In genomic region chr1:58717979-58718378, GRCh38 we compare ENCODE assay signal across 13 cellular contexts. TPM values are rescaled to one million over a fixed set of nuclear protein-coding genes. Genes with fewer than 3 reads are reported as not detected.
A peak's percentile ranks its signal among the peaks of the same experiment; 100 is the strongest.
DNase-seq lines count a peak whose midpoint lies in the region; ATAC-seq, FAIRE-seq and TF ChIP-seq lines count a peak whose summit lies in the region.
"Had no signal": no experiment of that assay in that cellular context is flagged by ENCODE, and none has a peak within 500 bp of the region (broad histone marks: within the 10 kb centered on the region; RNA-seq: fewer than 3 reads in every experiment).

No MANE protein-coding gene starts in this region.

- no peaks in the 10 kb centered on the region for H3K27me3 ChIP-seq in rectal smooth muscle tissue (ENCODE audit: control insufficient read depth, insufficient read depth, low read length)
- H3K27me3 ChIP-seq in trophoblast cell (ENCODE audit: insufficient read depth, low read length) = no peaks in the 10 kb centered on the region
- no peaks in the 10 kb centered on the region for H3K27me3 ChIP-seq in aorta (ENCODE audit: control insufficient read depth in 1 of 2, insufficient read depth in 2 of 2, low read length in 1 of 2)
- H3K27me3 ChIP-seq: MG63, tibial artery had no signal

- peak overlapping the region; percentile 6 for H3K27ac Mint-ChIP-seq in activated naive CD8-positive, alpha-beta T cell

- no peak overlapping the region for H4K8ac ChIP-seq in trophoblast cell (ENCODE audit: low read depth, low read length)

- no peak overlapping the region for H2AK5ac ChIP-seq in trophoblast cell (ENCODE audit: low read length)

- no peak for TF ChIP-seq POLR2A in GM12891 (IDR thresholded peaks at IDR 0.05; ENCODE audit: low read depth, low read length)

- no peak overlapping the region for H3K23ac ChIP-seq in trophoblast cell (ENCODE audit: low read length)

- no peak overlapping the region for H4K91ac ChIP-seq in trophoblast cell (ENCODE audit: low read depth, low read length)

- intact Hi-C loops in aorta (cut with DNase I) = no loop called here

- H3K9me3 ChIP-seq in trophoblast cell (ENCODE audit: insufficient read depth, low read depth, low read length) = no peaks in the 10 kb centered on the region
- H3K9me3 ChIP-seq in aorta (ENCODE audit: control insufficient read depth, low read length) = no peaks in the 10 kb centered on the region
- H3K9me3 ChIP-seq: MG63, tibial artery had no signal

- no peak overlapping the region for H2BK12ac ChIP-seq in trophoblast cell (ENCODE audit: low read length)

- no peak overlapping the region for H3K18ac ChIP-seq in trophoblast cell (ENCODE audit: low read length)

- no peaks in the 10 kb centered on the region for H3K9me3 Mint-ChIP-seq in activated naive CD8-positive, alpha-beta T cell (ENCODE audit: low read depth)
- H3K9me3 Mint-ChIP-seq: neural crest cell had no signal

- H3K4ac ChIP-seq in trophoblast cell (ENCODE audit: low read depth, low read length) = no peak overlapping the region

- H3K4me3 ChIP-seq in rectal smooth muscle tissue (ENCODE audit: low read length) (no peak overlapping the region), trophoblast cell (ENCODE audit: low read depth, low read length) (no peak overlapping the region), aorta (ENCODE audit: low read length in 2 of 2) (no peak overlapping the region)
- H3K4me3 ChIP-seq: MG63, tibial artery had no signal

- H3K9ac ChIP-seq in rectal smooth muscle tissue (ENCODE audit: low read length) (no peak overlapping the region), trophoblast cell (ENCODE audit: low read length) (no peak overlapping the region)

- no peak overlapping the region for H2BK5ac ChIP-seq in trophoblast cell (ENCODE audit: low read depth, low read length, poor library complexity)

- H3K4me3 Mint-ChIP-seq in activated naive CD8-positive, alpha-beta T cell = peak overlapping the region; percentile 50
- H3K4me3 Mint-ChIP-seq: neural crest cell had no signal

- peak; percentile 28 for FAIRE-seq in GM12891 (lab: Jason Lieb, UNC)
- FAIRE-seq: keratinocyte had no signal

- no peak overlapping the region for H2BK120ac ChIP-seq in trophoblast cell (ENCODE audit: insufficient read depth, low read length, poor library complexity)

- H3K4me2 ChIP-seq in trophoblast cell (ENCODE audit: low read length) = no peak overlapping the region

- H2AFZ ChIP-seq in trophoblast cell (ENCODE audit: insufficient read depth, low read length, poor library complexity) = no peak overlapping the region

- no peak overlapping the region for H3K14ac ChIP-seq in trophoblast cell (ENCODE audit: low read length)

- H4K12ac ChIP-seq in trophoblast cell (ENCODE audit: low read depth, low read length) = no peak overlapping the region

- no CpG with 5 or more reads among the region's 3 CpGs for WGBS in trophoblast cell (ENCODE audit: extremely low coverage, insufficient coverage, insufficient read length)
- WGBS in aorta, 2 donors = 86 to 93% methylated on average over 3 of the region's 3 CpGs

- H3K4me1 ChIP-seq in rectal smooth muscle tissue (ENCODE audit: control insufficient read depth, insufficient read depth, low read length) (peaks cover 17% of the 10 kb centered on the region), trophoblast cell (ENCODE audit: control insufficient read depth in 1 of 2, insufficient read depth in 2 of 2, low read length in 2 of 2) (no peaks in the 10 kb centered on the region), aorta (ENCODE audit: control insufficient read depth in 1 of 2, insufficient read depth in 2 of 2, low read length in 2 of 2) (no peaks in the 10 kb centered on the region)

- H3K36me3 Mint-ChIP-seq in activated naive CD8-positive, alpha-beta T cell = no peaks in the 10 kb centered on the region

- no peaks in the 10 kb centered on the region for H3K27me3 Mint-ChIP-seq in activated naive CD8-positive, alpha-beta T cell

- H3K4me1 Mint-ChIP-seq in activated naive CD8-positive, alpha-beta T cell (ENCODE audit: low read depth) = peaks cover 14% of the 10 kb centered on the region

- H3K79me2 ChIP-seq in trophoblast cell (ENCODE audit: control insufficient read depth, insufficient read depth, low read length, poor library complexity) = no peaks in the 10 kb centered on the region

- no peaks in the 10 kb centered on the region for H3K79me1 ChIP-seq in trophoblast cell (ENCODE audit: low read length)

- no peaks in the 10 kb centered on the region for H3K36me3 ChIP-seq in rectal smooth muscle tissue (ENCODE audit: control insufficient read depth, insufficient read depth, low read length)
- no peaks in the 10 kb centered on the region for H3K36me3 ChIP-seq in trophoblast cell (ENCODE audit: control insufficient read depth in 1 of 2, insufficient read depth in 2 of 2, low read length in 2 of 2)
- no peaks in the 10 kb centered on the region for H3K36me3 ChIP-seq in aorta (ENCODE audit: control insufficient read depth in 1 of 2, insufficient read depth in 2 of 2, low read length in 1 of 2)
- H3K36me3 ChIP-seq: MG63, tibial artery had no signal

- H3K27ac ChIP-seq in rectal smooth muscle tissue (ENCODE audit: low read depth, low read length) = peak overlapping the region; percentile 57
- no peak overlapping the region for H3K27ac ChIP-seq in trophoblast cell (ENCODE audit: low read depth, low read length)
- no peak overlapping the region for H3K27ac ChIP-seq in aorta (ENCODE audit: low read depth in 1 of 2, low read length in 2 of 2)
- H3K27ac ChIP-seq: RWPE1, tibial artery had no signal

- ATAC-seq in SK-N-SH treated with all-trans-retinoic acid at 6 μM for 48 hours (peak; percentile 82), aorta (ENCODE audit: low FRiP score) (no peak)

- no peak for DNase-seq in GM12891 (ENCODE audit: insufficient read length, low spot score)
- no peak for DNase-seq in trophoblast cell
- DNase-seq in AML-193 (lab: John Stamatoyannopoulos, UW) = no peak
- no peak for DNase-seq in aorta
- DNase-seq: MG63, NCI-H226, tibial artery had no signal

TF ChIP-seq in GM12891, 5 proteins besides CTCF, POLR2A, EP300 and RAD21:
- TF ChIP-seq POU2F2 (IDR thresholded peaks at IDR 0.05; ENCODE audit: low read depth, low read length) = no peak
- TF ChIP-seq PAX5 (IDR thresholded peaks at IDR 0.05; ENCODE audit: insufficient read depth, low read length, severe bottlenecking) = no peak
- TF ChIP-seq POLR2AphosphoS5 (IDR thresholded peaks at IDR 0.05; ENCODE audit: low read depth, low read length) = no peak
- no peak for TF ChIP-seq SPI1 (IDR thresholded peaks at IDR 0.05; ENCODE audit: low read depth, low read length)
- TF ChIP-seq TAF1 (IDR thresholded peaks at IDR 0.05; ENCODE audit: low read depth, low read length) = no peak

TF ChIP-seq in SK-N-SH treated with all-trans-retinoic acid at 6 μM for 48 hours, 23 proteins besides CTCF, POLR2A, EP300 and RAD21:
- no peak for TF ChIP-seq ZNF70 (CRISPR knock-in tag; IDR thresholded peaks at IDR 0.05)
- TF ChIP-seq CSRNP3 (CRISPR knock-in tag; IDR thresholded peaks at IDR 0.05) = no peak
- TF ChIP-seq CSDC2 (CRISPR knock-in tag; IDR thresholded peaks at IDR 0.05) = no peak
- TF ChIP-seq ARNTL (CRISPR knock-in tag; IDR thresholded peaks at IDR 0.05; ENCODE audit: borderline replicate concordance, low read depth) = no peak
- TF ChIP-seq RARB (CRISPR knock-in tag; IDR thresholded peaks at IDR 0.05) = no peak
- no peak for TF ChIP-seq OSR1 (CRISPR knock-in tag; IDR thresholded peaks at IDR 0.05)
- no peak for TF ChIP-seq POU6F1 (CRISPR knock-in tag; IDR thresholded peaks at IDR 0.05; ENCODE audit: borderline replicate concordance, low read depth)
- TF ChIP-seq SNAI2 (CRISPR knock-in tag; IDR thresholded peaks at IDR 0.05) = no peak
- TF ChIP-seq GLIS3 (CRISPR knock-in tag; IDR thresholded peaks at IDR 0.05) = no peak

RNA-seq across cellular contexts. Expression of gene MYSM1, which starts 18.1 kb away (rescaled TPM):
- 11.3 TPM for polyA plus RNA-seq in GM12891 (2012; ENCODE audit: low read depth, missing spikeins)
- polyA plus RNA-seq in trophoblast cell (2013) = 16.6 and 17.0 TPM in 2 replicates
- total RNA-seq in aorta = 10 to 100 TPM; 42.7 to 50.4 TPM
- polyA plus RNA-seq in aorta = 10 to 100 TPM in 1 of 2 donors, 1 to 10 TPM in 1; 6.6 to 13.3 TPM
